Comparison of ENCODE assay signal across 24 cellular contexts in genomic region chr4:508675-509373, GRCh38. TPM values are rescaled to one million over a fixed set of nuclear protein-coding genes. Genes with fewer than 3 reads are reported as not detected.
DNase-seq lines count a peak whose midpoint lies in the region; ATAC-seq lines count a peak whose summit lies in the region.
"Had no signal": no experiment of that assay in that cellular context is flagged by ENCODE, and none has a peak within 500 bp of the region (broad histone marks: within the 10 kb centered on the region; RNA-seq: fewer than 3 reads in every experiment).

No MANE protein-coding gene starts in this region.

- H2BK12ac ChIP-seq in mesenchymal stem cell (ENCODE audit: low read length in 2 of 2), result no peak overlapping the region

- ATAC-seq in activated T-cell treated with anti-CD3 and anti-CD28 coated beads, Interleukin-2, amount 50 U/mL, for 72 hours (replicated peaks in 1 of 2), result peak; percentile 32 to 42
- peak; percentile 48 for ATAC-seq in activated CD8-positive, alpha-beta T cell treated with anti-CD3 and anti-CD28 coated beads, Interleukin-2, amount 10 ng/mL, durations not matched to agents 7 days and 5 days
- ATAC-seq in naive thymus-derived CD8-positive, alpha-beta T cell, result peak; percentile 52 to 59
- ATAC-seq: body of pancreas, left lobe of liver had no signal

- no peak overlapping the region for H2BK5ac ChIP-seq in mesenchymal stem cell (ENCODE audit: low read depth, low read length, poor library complexity, severe bottlenecking)

- no peak overlapping the region for H3K4ac ChIP-seq in mesenchymal stem cell (ENCODE audit: low read depth in 1 of 2, low read length in 2 of 2)

- no peaks in the 10 kb centered on the region for H3K27me3 ChIP-seq in CD8-positive, alpha-beta memory T cell (ENCODE audit: insufficient read depth, low read length, poor library complexity, severe bottlenecking)
- no peaks in the 10 kb centered on the region for H3K27me3 ChIP-seq in mesenchymal stem cell (ENCODE audit: control insufficient read depth in 1 of 2, insufficient read depth in 1 of 2, low read length in 2 of 2)
- H3K27me3 ChIP-seq: BLaER1, body of pancreas, suprapubic skin had no signal

- H3K23ac ChIP-seq in mesenchymal stem cell (ENCODE audit: low read length in 2 of 2), result no peak overlapping the region

- no peak overlapping the region for H3K4me3 ChIP-seq in CD8-positive, alpha-beta memory T cell (ENCODE audit: low read length)
- no peak overlapping the region for H3K4me3 ChIP-seq in mesenchymal stem cell (ENCODE audit: insufficient read depth in 1 of 2, low read depth in 1 of 2, low read length in 2 of 2)
- H3K4me3 ChIP-seq: BLaER1, body of pancreas, PC-9, suprapubic skin had no signal

- peaks cover 13% of the 10 kb centered on the region for H3K4me1 Mint-ChIP-seq in activated T-cell treated with anti-CD3 and anti-CD28 coated beads, Interleukin-2, amount 50 U/mL, for 72 hours (ENCODE audit: low read depth)
- H3K4me1 Mint-ChIP-seq in CD8-positive, alpha-beta memory T cell, result peaks cover 25 to 38% (median 33%) of the 10 kb centered on the region in 3 donors
- H3K4me1 Mint-ChIP-seq in activated CD8-positive, alpha-beta T cell treated with anti-CD3 and anti-CD28 coated beads, Interleukin-2, amount 10 ng/mL, durations not matched to agents 7 days and 5 days (ENCODE audit: low read depth), result peaks cover 23% of the 10 kb centered on the region
- H3K4me1 Mint-ChIP-seq in naive thymus-derived CD8-positive, alpha-beta T cell, result peaks cover 16 to 39% (median 25%) of the 10 kb centered on the region in 4 donors

- no peak overlapping the region for H4K8ac ChIP-seq in mesenchymal stem cell (ENCODE audit: low read length)

- H3K9me3 Mint-ChIP-seq in activated T-cell treated with anti-CD3 and anti-CD28 coated beads, Interleukin-2, amount 50 U/mL, for 72 hours, result peaks cover 0 to 4% of the 10 kb centered on the region in 2 donors
- peaks cover 0 to 11% (median 3%) of the 10 kb centered on the region in 5 donors for H3K9me3 Mint-ChIP-seq in CD8-positive, alpha-beta memory T cell
- H3K9me3 Mint-ChIP-seq in activated CD8-positive, alpha-beta T cell treated with anti-CD3 and anti-CD28 coated beads, Interleukin-2, amount 10 ng/mL, durations not matched to agents 7 days and 5 days (ENCODE audit: insufficient read depth), result peaks cover 13% of the 10 kb centered on the region
- peaks cover 0 to 8% (median 0%) of the 10 kb centered on the region in 9 donors for H3K9me3 Mint-ChIP-seq in naive thymus-derived CD8-positive, alpha-beta T cell

- DNase-seq in activated T-cell treated with anti-CD3 and anti-CD28 coated beads, Interleukin-2, amount 50 U/mL, for 72 hours, result no peak
- no peak for DNase-seq in activated T-cell treated with anti-CD3 and anti-CD28 coated beads, Interleukin-2, amount 50 U/mL, for 1 hour
- no peak for DNase-seq in CD8-positive, alpha-beta memory T cell
- DNase-seq in activated CD8-positive, alpha-beta T cell treated with anti-CD3 and anti-CD28 coated beads, Interleukin-2, amount 10 ng/mL, durations not matched to agents 7 days and 5 days, result peak; percentile 29
- DNase-seq in naive thymus-derived CD8-positive, alpha-beta T cell, result peak in 1 of 10 donors; percentile 8
- DNase-seq in HPDE6-E6E7 (ENCODE audit: extremely low spot score) (no peak), mesenchymal stem cell (no peak), NCI-H1105 treated with DMSO at 0.1 percent for 48 hours (lab: John Stamatoyannopoulos, UW) (no peak)
- DNase-seq: activated CD4-positive, alpha-beta T cell treated with anti-CD3 and anti-CD28 coated beads, Interleukin-2, amount 50 U/mL, for 1 hour; activated T-cell treated with anti-CD3 and anti-CD28 coated beads for 4 hours; body of pancreas; foreskin melanocyte; KG1; naive B cell; NCI-H146; NCI-H2171 treated with DMSO at 0.1 percent for 48 hours; NCI-H524; PC-9; SHP77 treated with DMSO at 0.1 percent for 48 hours; small intestine; stimulated activated CD4-positive, alpha-beta T cell treated with anti-CD3 and anti-CD28 coated beads, Interleukin-1b, Interleukin-23, amount 100 ng/mL, for 48 hours had no signal

- WGBS in mesenchymal stem cell, result 93% methylated on average over 12 of the region's 12 CpGs

- POLR2A ChIA-PET in CD8-positive, alpha-beta memory T cell (lab: Charles Lee), result no interaction called here
- POLR2A ChIA-PET in activated CD8-positive, alpha-beta T cell treated with anti-CD3 and anti-CD28 coated beads, Interleukin-2, amount 10 ng/mL, durations not matched to agents 7 days and 5 days (lab: Charles Lee), result interaction anchor here (0.5 to 0.8 kb wide), 3 partner anchors 9 to 370 kb away, joined by 3 to 4 read pairs (median 3); no protein-coding TSS in a partner anchor
- POLR2A ChIA-PET in naive thymus-derived CD8-positive, alpha-beta T cell (lab: Charles Lee), result interaction anchor here (1.7 kb wide), 1 partner anchor 35 kb away, joined by 6 read pairs; no protein-coding TSS in a partner anchor

- H3K27me3 Mint-ChIP-seq in activated T-cell treated with anti-CD3 and anti-CD28 coated beads, Interleukin-2, amount 50 U/mL, for 72 hours (ENCODE audit: low read depth), result no peaks in the 10 kb centered on the region
- H3K27me3 Mint-ChIP-seq in CD8-positive, alpha-beta memory T cell, result no peaks in the 10 kb centered on the region
- H3K27me3 Mint-ChIP-seq in activated CD8-positive, alpha-beta T cell treated with anti-CD3 and anti-CD28 coated beads, Interleukin-2, amount 10 ng/mL, durations not matched to agents 7 days and 5 days (ENCODE audit: low read depth), result no peaks in the 10 kb centered on the region
- H3K27me3 Mint-ChIP-seq in naive thymus-derived CD8-positive, alpha-beta T cell, result no peaks in the 10 kb centered on the region
- H3K27me3 Mint-ChIP-seq: naive B cell had no signal

- H3K79me1 ChIP-seq in mesenchymal stem cell (replicated peaks; ENCODE audit: low read length, poor library complexity, severe bottlenecking), result peaks cover 44% of the 10 kb centered on the region

- H3K27ac ChIP-seq in CD8-positive, alpha-beta memory T cell (ENCODE audit: low read depth, low read length), result no peak overlapping the region
- H3K27ac ChIP-seq in mesenchymal stem cell (ENCODE audit: low read length, poor library complexity, severe bottlenecking), result no peak overlapping the region
- H3K27ac ChIP-seq: BLaER1, body of pancreas, PC-9, suprapubic skin had no signal

- no peak overlapping the region for H2BK15ac ChIP-seq in mesenchymal stem cell (ENCODE audit: low read depth, poor library complexity, severe bottlenecking)

- peak overlapping the region; percentile 58 for H3K27ac Mint-ChIP-seq in activated T-cell treated with anti-CD3 and anti-CD28 coated beads, Interleukin-2, amount 50 U/mL, for 72 hours
- peak overlapping the region in 7 of 8 donors; percentile 8 to 59 (median 47) for H3K27ac Mint-ChIP-seq in CD8-positive, alpha-beta memory T cell
- H3K27ac Mint-ChIP-seq in activated CD8-positive, alpha-beta T cell treated with anti-CD3 and anti-CD28 coated beads, Interleukin-2, amount 10 ng/mL, durations not matched to agents 7 days and 5 days, result peak overlapping the region; percentile 84
- H3K27ac Mint-ChIP-seq in naive thymus-derived CD8-positive, alpha-beta T cell, result peak overlapping the region; percentile 3 to 89 (median 68)

- no peak overlapping the region for H3K18ac ChIP-seq in mesenchymal stem cell (ENCODE audit: low read depth in 1 of 2, low read length in 2 of 2)

- no peak overlapping the region for H3K4me2 ChIP-seq in mesenchymal stem cell (ENCODE audit: low read length, poor library complexity, severe bottlenecking)
- H3K4me2 ChIP-seq: BLaER1, PC-9 had no signal

- no peak overlapping the region for H2AK5ac ChIP-seq in mesenchymal stem cell (ENCODE audit: low read length, severe bottlenecking)

- no peak overlapping the region for H2BK120ac ChIP-seq in mesenchymal stem cell (ENCODE audit: low read depth, low read length)

- H3K36me3 Mint-ChIP-seq in activated T-cell treated with anti-CD3 and anti-CD28 coated beads, Interleukin-2, amount 50 U/mL, for 72 hours (ENCODE audit: insufficient read depth in 2 of 2), result peaks cover 22 to 48% of the 10 kb centered on the region in 2 donors
- H3K36me3 Mint-ChIP-seq in CD8-positive, alpha-beta memory T cell, result peaks cover 45 to 88% (median 50%) of the 10 kb centered on the region in 3 donors
- peaks cover 84% of the 10 kb centered on the region for H3K36me3 Mint-ChIP-seq in activated CD8-positive, alpha-beta T cell treated with anti-CD3 and anti-CD28 coated beads, Interleukin-2, amount 10 ng/mL, durations not matched to agents 7 days and 5 days (ENCODE audit: low read depth)
- peaks cover 35 to 92% (median 60%) of the 10 kb centered on the region in 3 donors for H3K36me3 Mint-ChIP-seq in naive thymus-derived CD8-positive, alpha-beta T cell

- no peak overlapping the region for H3K14ac ChIP-seq in mesenchymal stem cell (ENCODE audit: low read length in 2 of 2)

- no peak overlapping the region for H4K91ac ChIP-seq in mesenchymal stem cell (ENCODE audit: low read length)

- peak overlapping the region; percentile 14 to 32 for H3K4me3 Mint-ChIP-seq in activated T-cell treated with anti-CD3 and anti-CD28 coated beads, Interleukin-2, amount 50 U/mL, for 72 hours
- H3K4me3 Mint-ChIP-seq in CD8-positive, alpha-beta memory T cell, result peak overlapping the region in 2 of 7 donors; percentile 12 to 15
- H3K4me3 Mint-ChIP-seq in activated CD8-positive, alpha-beta T cell treated with anti-CD3 and anti-CD28 coated beads, Interleukin-2, amount 10 ng/mL, durations not matched to agents 7 days and 5 days, result peak overlapping the region; percentile 33
- H3K4me3 Mint-ChIP-seq in naive thymus-derived CD8-positive, alpha-beta T cell, result peak overlapping the region in 4 of 10 donors; percentile 9 to 33 (median 20)
- H3K4me3 Mint-ChIP-seq: naive B cell had no signal

- no peak overlapping the region for H3K9ac ChIP-seq in mesenchymal stem cell (ENCODE audit: low read length)
- H3K9ac ChIP-seq: BLaER1 had no signal

- peaks cover 37% of the 10 kb centered on the region for H3K36me3 ChIP-seq in CD8-positive, alpha-beta memory T cell (ENCODE audit: insufficient read depth, low read length)
- H3K36me3 ChIP-seq in mesenchymal stem cell (ENCODE audit: control insufficient read depth in 1 of 2, insufficient read depth in 2 of 2, low read depth in 1 of 2, low read length in 2 of 2), result peaks cover 48 to 79% of the 10 kb centered on the region in 2 experiments

- CTCF ChIA-PET in CD8-positive, alpha-beta memory T cell (lab: Charles Lee), result no interaction called here
- CTCF ChIA-PET in activated CD8-positive, alpha-beta T cell treated with anti-CD3 and anti-CD28 coated beads, Interleukin-2, amount 10 ng/mL, durations not matched to agents 7 days and 5 days (lab: Charles Lee), result no interaction called here

- H3K4me1 ChIP-seq in CD8-positive, alpha-beta memory T cell (ENCODE audit: insufficient read depth, low read length), result peaks cover 7% of the 10 kb centered on the region
- H3K4me1 ChIP-seq in mesenchymal stem cell (ENCODE audit: control insufficient read depth, insufficient read depth, low read depth, low read length), result peaks cover 6% of the 10 kb centered on the region
- H3K4me1 ChIP-seq: BLaER1, body of pancreas, suprapubic skin had no signal

- no peaks in the 10 kb centered on the region for H3K9me3 ChIP-seq in CD8-positive, alpha-beta memory T cell (ENCODE audit: low read length)
- no peaks in the 10 kb centered on the region for H3K9me3 ChIP-seq in mesenchymal stem cell (ENCODE audit: control insufficient read depth, low read length)
- H3K9me3 ChIP-seq: BLaER1, body of pancreas, suprapubic skin had no signal

- H2AFZ ChIP-seq in mesenchymal stem cell (ENCODE audit: low read depth, low read length), result no peak overlapping the region
- H2AFZ ChIP-seq: PC-9 had no signal

RNA-seq across cellular contexts. Expression of gene PIGG, which starts 9.8 kb away (rescaled TPM):
- 10 to 100 TPM; 64.8 to 80.8 TPM for total RNA-seq in activated T-cell treated with anti-CD3 and anti-CD28 coated beads, Interleukin-2, amount 50 U/mL, for 72 hours
- 10 to 100 TPM; 38.1 to 43.8 TPM for total RNA-seq in CD8-positive, alpha-beta memory T cell
- 26.9 TPM for polyA plus RNA-seq in CD8-positive, alpha-beta memory T cell
- 10 to 100 TPM; 57.4 to 57.8 TPM for total RNA-seq in activated CD8-positive, alpha-beta T cell treated with anti-CD3 and anti-CD28 coated beads, Interleukin-2, amount 10 ng/mL, durations not matched to agents 7 days and 5 days
- 100 to 1,000 TPM; 117 to 121 TPM for total RNA-seq in naive thymus-derived CD8-positive, alpha-beta T cell
- polyA plus RNA-seq in naive thymus-derived CD8-positive, alpha-beta T cell, result 10 to 100 TPM; 20.9 to 25.7 (median 25.4) TPM
- 26.9 TPM for polyA plus RNA-seq in mesenchymal stem cell (2013, experiment 1 of 2)
- 28.3 TPM for polyA plus RNA-seq in mesenchymal stem cell (2013, experiment 2 of 2)

RNA-seq across cellular contexts. Expression of gene ZNF721, which starts 9.9 kb away (rescaled TPM):
- total RNA-seq in activated T-cell treated with anti-CD3 and anti-CD28 coated beads, Interleukin-2, amount 50 U/mL, for 72 hours, result 10 to 100 TPM; 45.8 to 46.8 TPM
- 10 to 100 TPM; 31.1 to 31.5 TPM for total RNA-seq in CD8-positive, alpha-beta memory T cell
- 42.1 TPM for polyA plus RNA-seq in CD8-positive, alpha-beta memory T cell
- total RNA-seq in activated CD8-positive, alpha-beta T cell treated with anti-CD3 and anti-CD28 coated beads, Interleukin-2, amount 10 ng/mL, durations not matched to agents 7 days and 5 days, result 10 to 100 TPM; 32.5 to 34.6 TPM
- 10 to 100 TPM; 71.6 to 72.6 TPM for total RNA-seq in naive thymus-derived CD8-positive, alpha-beta T cell
- 10 to 100 TPM; 44.7 to 46.1 (median 45.6) TPM for polyA plus RNA-seq in naive thymus-derived CD8-positive, alpha-beta T cell
- polyA plus RNA-seq in mesenchymal stem cell (2013, experiment 1 of 2), result 12.9 TPM
- 13.6 TPM for polyA plus RNA-seq in mesenchymal stem cell (2013, experiment 2 of 2)
